ENCODE assay signal across 1 cellular context in the genomic region with DNA sequence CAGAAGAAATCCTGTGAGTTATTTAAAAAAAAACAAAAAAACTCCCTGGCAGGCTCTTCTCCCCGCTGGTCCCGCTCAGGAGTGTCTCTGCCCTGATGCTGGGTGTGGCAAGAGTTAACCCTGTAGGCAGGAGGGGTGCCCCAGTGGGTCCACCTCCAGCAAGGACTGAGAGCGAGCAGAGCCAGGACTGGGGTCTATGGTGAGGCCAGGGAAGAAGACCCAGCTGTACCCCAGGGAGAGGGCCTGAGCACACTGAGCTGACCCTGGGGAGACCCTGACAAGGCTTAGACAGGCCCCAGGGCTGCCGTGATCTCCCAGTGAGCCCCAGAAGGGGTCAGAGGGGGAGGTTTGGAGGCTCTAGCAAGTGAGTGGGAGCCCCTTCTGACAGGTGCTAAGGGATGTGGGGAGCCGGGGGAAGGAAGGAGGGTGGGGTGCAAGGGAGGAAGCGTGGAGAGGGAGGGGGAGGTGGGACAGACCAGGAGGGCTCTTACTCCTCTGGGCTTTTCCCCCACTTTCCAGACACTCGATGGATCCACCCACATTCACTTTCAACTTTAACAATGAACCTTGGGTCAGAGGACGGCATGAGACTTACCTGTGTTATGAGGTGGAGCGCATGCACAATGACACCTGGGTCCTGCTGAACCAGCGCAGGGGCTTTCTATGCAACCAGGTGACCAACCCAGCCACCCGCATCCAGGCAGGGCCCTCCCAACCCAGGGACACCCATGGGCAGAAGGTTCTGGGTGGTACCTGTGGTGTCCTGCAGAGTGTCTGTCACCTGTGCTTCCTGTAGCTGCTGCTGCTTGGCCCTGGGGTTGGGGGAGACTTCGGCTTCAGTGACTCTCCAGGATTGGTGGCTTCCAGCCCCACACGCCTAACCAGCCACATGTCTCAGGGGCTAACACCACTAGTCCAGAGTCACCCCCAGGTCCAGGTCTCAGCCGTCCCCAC.
TF ChIP-seq lines count a peak whose summit lies in the region.

No MANE protein-coding gene starts in this region.

TF ChIP-seq in HEK293, 187 proteins besides CTCF, POLR2A, EP300 and RAD21 (continued from another document):
- TF ChIP-seq PRDM10 (tag by site-specific recombination; IDR thresholded peaks at IDR 0.05) (peak; percentile 84), ZNF132 (tag by site-specific recombination; IDR thresholded peaks at IDR 0.05; ENCODE audit: borderline replicate concordance) (no peak), GLIS1 (tag by site-specific recombination; IDR thresholded peaks at IDR 0.05) (peak; percentile 53; the same call in 1 of the 2 replicates), EGR2 (tag by site-specific recombination; IDR thresholded peaks at IDR 0.05; ENCODE audit: low read depth) (peak; percentile 49; the same call in 1 of the 2 replicates), ZNF24 (tag by site-specific recombination; IDR thresholded peaks at IDR 0.05) (no peak), ZIC2 (tag by site-specific recombination; IDR thresholded peaks at IDR 0.05) (peak; percentile 18; the same call in 1 of the 2 replicates)
